8 cellular contexts compared by ENCODE assay signal in the genomic region with DNA sequence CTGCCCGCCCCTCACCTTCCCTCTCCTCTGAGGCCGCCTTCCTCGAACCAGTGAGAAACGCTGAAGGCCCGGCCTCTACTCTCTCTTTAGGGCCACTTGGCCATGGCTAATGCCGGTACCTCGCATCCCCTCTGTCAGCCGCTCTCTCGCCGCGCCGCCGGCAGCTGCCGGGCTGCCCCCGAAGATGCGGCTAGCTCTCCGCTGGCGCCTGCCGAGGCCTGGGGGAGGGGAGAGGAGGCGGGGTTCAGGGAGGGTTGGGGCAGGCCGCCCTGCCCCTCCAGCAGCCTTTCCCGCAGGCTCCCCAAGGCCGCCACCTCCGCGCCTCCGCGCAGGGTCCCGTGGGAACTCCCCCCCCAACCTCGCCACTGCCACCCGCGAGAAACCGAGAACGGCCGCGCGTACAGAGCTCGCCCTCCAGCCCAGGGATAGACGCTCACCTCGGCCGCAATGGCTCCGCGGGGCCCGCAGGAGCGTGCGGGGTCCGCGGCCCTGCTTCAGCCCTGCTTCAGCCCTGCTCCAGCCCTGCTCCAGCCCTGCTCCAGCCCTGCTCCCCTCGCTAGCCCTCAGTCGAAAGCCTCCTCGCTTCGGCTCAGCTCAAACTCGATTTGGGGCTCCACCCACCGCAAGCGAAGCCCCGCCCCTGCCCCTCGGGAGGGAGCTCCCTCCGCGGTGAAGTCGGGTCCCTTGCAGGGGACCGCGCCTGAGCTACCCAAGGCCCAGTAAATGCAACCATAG. TPM values are rescaled to one million over a fixed set of nuclear protein-coding genes. Genes with fewer than 3 reads are reported as not detected.
A peak's percentile ranks its signal among the peaks of the same experiment; 100 is the strongest.
DNase-seq lines count a peak whose midpoint lies in the region; ATAC-seq and TF ChIP-seq lines count a peak whose summit lies in the region.

A gene with protein sequence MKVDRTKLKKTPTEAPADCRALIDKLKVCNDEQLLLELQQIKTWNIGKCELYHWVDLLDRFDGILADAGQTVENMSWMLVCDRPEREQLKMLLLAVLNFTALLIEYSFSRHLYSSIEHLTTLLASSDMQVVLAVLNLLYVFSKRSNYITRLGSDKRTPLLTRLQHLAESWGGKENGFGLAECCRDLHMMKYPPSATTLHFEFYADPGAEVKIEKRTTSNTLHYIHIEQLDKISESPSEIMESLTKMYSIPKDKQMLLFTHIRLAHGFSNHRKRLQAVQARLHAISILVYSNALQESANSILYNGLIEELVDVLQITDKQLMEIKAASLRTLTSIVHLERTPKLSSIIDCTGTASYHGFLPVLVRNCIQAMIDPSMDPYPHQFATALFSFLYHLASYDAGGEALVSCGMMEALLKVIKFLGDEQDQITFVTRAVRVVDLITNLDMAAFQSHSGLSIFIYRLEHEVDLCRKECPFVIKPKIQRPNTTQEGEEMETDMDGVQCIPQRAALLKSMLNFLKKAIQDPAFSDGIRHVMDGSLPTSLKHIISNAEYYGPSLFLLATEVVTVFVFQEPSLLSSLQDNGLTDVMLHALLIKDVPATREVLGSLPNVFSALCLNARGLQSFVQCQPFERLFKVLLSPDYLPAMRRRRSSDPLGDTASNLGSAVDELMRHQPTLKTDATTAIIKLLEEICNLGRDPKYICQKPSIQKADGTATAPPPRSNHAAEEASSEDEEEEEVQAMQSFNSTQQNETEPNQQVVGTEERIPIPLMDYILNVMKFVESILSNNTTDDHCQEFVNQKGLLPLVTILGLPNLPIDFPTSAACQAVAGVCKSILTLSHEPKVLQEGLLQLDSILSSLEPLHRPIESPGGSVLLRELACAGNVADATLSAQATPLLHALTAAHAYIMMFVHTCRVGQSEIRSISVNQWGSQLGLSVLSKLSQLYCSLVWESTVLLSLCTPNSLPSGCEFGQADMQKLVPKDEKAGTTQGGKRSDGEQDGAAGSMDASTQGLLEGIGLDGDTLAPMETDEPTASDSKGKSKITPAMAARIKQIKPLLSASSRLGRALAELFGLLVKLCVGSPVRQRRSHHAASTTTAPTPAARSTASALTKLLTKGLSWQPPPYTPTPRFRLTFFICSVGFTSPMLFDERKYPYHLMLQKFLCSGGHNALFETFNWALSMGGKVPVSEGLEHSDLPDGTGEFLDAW (N-terminal part only) (minus strand): TSS at position 569 of the 735 bp plus-strand sequence. CDS start 32,612 bp downstream, outside the sequence.

- TF ChIP-seq RAD21 in Ishikawa (IDR thresholded peaks at IDR 0.05; ENCODE audit: low read depth) = no peak

- peak within 1 kb of the TSS; percentile 84 to 91 for H3K27ac ChIP-seq in esophagus (ENCODE audit: low read depth in 2 of 2, low read length in 1 of 2)

- H3K9ac ChIP-seq in mucosa of stomach (ENCODE audit: low read length) = peak within 1 kb of the TSS; percentile 80

- H3K9me3 ChIP-seq in esophagus (ENCODE audit: control insufficient read depth in 2 of 2, insufficient read depth in 1 of 2, low read depth in 1 of 2, low read length in 1 of 2) (peaks cover 0 to 2% of the 10 kb centered on the region in 2 donors), mucosa of stomach (ENCODE audit: control insufficient read depth, low read length) (no peaks in the 10 kb centered on the region)

- H3K27me3 ChIP-seq in esophagus (ENCODE audit: control insufficient read depth in 1 of 2, insufficient read depth in 2 of 2, low read length in 2 of 2) (no peaks in the 10 kb centered on the region), mucosa of stomach (ENCODE audit: control insufficient read depth, insufficient read depth, low read length) (no peaks in the 10 kb centered on the region)

- H3K36me3 ChIP-seq in esophagus (ENCODE audit: control insufficient read depth in 2 of 2, insufficient read depth in 2 of 2, low read length in 1 of 2) = no peaks in the 10 kb centered on the region
- no peaks in the 10 kb centered on the region for H3K36me3 ChIP-seq in mucosa of stomach (ENCODE audit: control insufficient read depth, insufficient read depth, low read length)

- ATAC-seq in GM21423 (IDR thresholded peaks at IDR 0.05; ENCODE audit: unreplicated experiment) = peak; percentile 41

- H3K4me1 ChIP-seq in esophagus (ENCODE audit: control insufficient read depth in 2 of 2, insufficient read depth in 2 of 2, low read length in 1 of 2) (no peaks in the 10 kb centered on the region), mucosa of stomach (ENCODE audit: control insufficient read depth, insufficient read depth, low read length) (peaks cover 5% of the 10 kb centered on the region)

- WGBS in esophagus, 2 donors = 0 to 20% methylated on average over 35 to 61 of the region's 61 CpGs

- no peak for TF ChIP-seq EP300 in Ishikawa (IDR thresholded peaks at IDR 0.05; ENCODE audit: borderline replicate concordance)

- peak; percentile 71 for DNase-seq in CMK (ENCODE audit: low read depth)
- peak; percentile 88 for DNase-seq in activated T-cell treated with anti-CD3 and anti-CD28 coated beads, Interleukin-2, amount 50 U/mL, for 1 hour
- peak; percentile 92 for DNase-seq in stimulated activated CD8-positive, alpha-beta memory T cell treated with anti-CD3 and anti-CD28 coated beads, Interleukin-4, amount 100 ng/mL, for 48 hours

- H3K4me3 ChIP-seq in esophagus (ENCODE audit: low read depth in 1 of 2, low read length in 2 of 2) (peak within 1 kb of the TSS; percentile 74 to 88), mucosa of stomach (ENCODE audit: low read length) (peak within 1 kb of the TSS; percentile 38)

TF ChIP-seq in Ishikawa, 13 proteins besides CTCF, POLR2A, EP300 and RAD21:
- TF ChIP-seq TEAD4 (IDR thresholded peaks at IDR 0.05) = no peak
- TF ChIP-seq TCF12 (IDR thresholded peaks at IDR 0.05; ENCODE audit: low read depth) = no peak
- no peak for TF ChIP-seq EGR1 (IDR thresholded peaks at IDR 0.05)
- 0 out of 2 replicates have a peak, but pooled peaks have one; percentile 37 for TF ChIP-seq TAF1 (IDR thresholded peaks at IDR 0.05; ENCODE audit: low read depth)
- TF ChIP-seq ZBTB7A (IDR thresholded peaks at IDR 0.05; ENCODE audit: low read depth) = no peak; the same call in 1 of the 2 replicates
- no peak for TF ChIP-seq CEBPB (IDR thresholded peaks at IDR 0.05)
- 0 out of 2 replicates have a peak, but pooled peaks have one; percentile 11 for TF ChIP-seq YY1 (IDR thresholded peaks at IDR 0.05; ENCODE audit: low read depth)
- TF ChIP-seq, protein P1, sequence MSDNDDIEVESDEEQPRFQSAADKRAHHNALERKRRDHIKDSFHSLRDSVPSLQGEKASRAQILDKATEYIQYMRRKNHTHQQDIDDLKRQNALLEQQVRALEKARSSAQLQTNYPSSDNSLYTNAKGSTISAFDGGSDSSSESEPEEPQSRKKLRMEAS (IDR thresholded peaks at IDR 0.05) = no peak
- TF ChIP-seq CREB1 (IDR thresholded peaks at IDR 0.05; ENCODE audit: low read depth) = no peak
- TF ChIP-seq, protein P2, sequence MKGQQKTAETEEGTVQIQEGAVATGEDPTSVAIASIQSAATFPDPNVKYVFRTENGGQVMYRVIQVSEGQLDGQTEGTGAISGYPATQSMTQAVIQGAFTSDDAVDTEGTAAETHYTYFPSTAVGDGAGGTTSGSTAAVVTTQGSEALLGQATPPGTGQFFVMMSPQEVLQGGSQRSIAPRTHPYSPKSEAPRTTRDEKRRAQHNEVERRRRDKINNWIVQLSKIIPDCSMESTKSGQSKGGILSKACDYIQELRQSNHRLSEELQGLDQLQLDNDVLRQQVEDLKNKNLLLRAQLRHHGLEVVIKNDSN (IDR thresholded peaks at IDR 0.05) = no peak
- TF ChIP-seq FOXM1 (IDR thresholded peaks at IDR 0.05; ENCODE audit: borderline replicate concordance, low read depth) = no peak

TF ChIP-seq in PFSK-1, 5 proteins besides CTCF, POLR2A, EP300 and RAD21:
- TF ChIP-seq, protein P3, sequence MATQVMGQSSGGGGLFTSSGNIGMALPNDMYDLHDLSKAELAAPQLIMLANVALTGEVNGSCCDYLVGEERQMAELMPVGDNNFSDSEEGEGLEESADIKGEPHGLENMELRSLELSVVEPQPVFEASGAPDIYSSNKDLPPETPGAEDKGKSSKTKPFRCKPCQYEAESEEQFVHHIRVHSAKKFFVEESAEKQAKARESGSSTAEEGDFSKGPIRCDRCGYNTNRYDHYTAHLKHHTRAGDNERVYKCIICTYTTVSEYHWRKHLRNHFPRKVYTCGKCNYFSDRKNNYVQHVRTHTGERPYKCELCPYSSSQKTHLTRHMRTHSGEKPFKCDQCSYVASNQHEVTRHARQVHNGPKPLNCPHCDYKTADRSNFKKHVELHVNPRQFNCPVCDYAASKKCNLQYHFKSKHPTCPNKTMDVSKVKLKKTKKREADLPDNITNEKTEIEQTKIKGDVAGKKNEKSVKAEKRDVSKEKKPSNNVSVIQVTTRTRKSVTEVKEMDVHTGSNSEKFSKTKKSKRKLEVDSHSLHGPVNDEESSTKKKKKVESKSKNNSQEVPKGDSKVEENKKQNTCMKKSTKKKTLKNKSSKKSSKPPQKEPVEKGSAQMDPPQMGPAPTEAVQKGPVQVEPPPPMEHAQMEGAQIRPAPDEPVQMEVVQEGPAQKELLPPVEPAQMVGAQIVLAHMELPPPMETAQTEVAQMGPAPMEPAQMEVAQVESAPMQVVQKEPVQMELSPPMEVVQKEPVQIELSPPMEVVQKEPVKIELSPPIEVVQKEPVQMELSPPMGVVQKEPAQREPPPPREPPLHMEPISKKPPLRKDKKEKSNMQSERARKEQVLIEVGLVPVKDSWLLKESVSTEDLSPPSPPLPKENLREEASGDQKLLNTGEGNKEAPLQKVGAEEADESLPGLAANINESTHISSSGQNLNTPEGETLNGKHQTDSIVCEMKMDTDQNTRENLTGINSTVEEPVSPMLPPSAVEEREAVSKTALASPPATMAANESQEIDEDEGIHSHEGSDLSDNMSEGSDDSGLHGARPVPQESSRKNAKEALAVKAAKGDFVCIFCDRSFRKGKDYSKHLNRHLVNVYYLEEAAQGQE (IDR thresholded peaks at IDR 0.05; ENCODE audit: insufficient read depth in 1 of 2, low read depth in 2 of 2, low read length in 2 of 2) = no peak
- TF ChIP-seq TAF1 (IDR thresholded peaks at IDR 0.05; ENCODE audit: borderline replicate concordance, insufficient read depth, low read length) (peak; percentile 84; the same call in 1 of the 2 replicates), POLR2AphosphoS5 (IDR thresholded peaks at IDR 0.05; ENCODE audit: low read depth, low read length) (peak; percentile 67)

RNA-seq across cellular contexts. Expression of the gene that starts here (rescaled TPM):
- 104 TPM for polyA plus RNA-seq in PFSK-1 (2012; ENCODE audit: insufficient read length, low read depth)
- 10 to 100 TPM; 30.4 to 34.9 TPM for polyA plus RNA-seq in esophagus

Comparison
In these comparisons a context has a peak if more than half of its experiments do, and no peak if none do; other contexts are left out.
1. Peak in every context shown above with its lines: DNase-seq, ATAC-seq, H3K4me3 ChIP-seq and H3K27ac ChIP-seq.